ENCODE assay signal across 10 cellular contexts in genomic region chr5:149381986-149382338, GRCh38. TPM values are rescaled to one million over a fixed set of nuclear protein-coding genes. Genes with fewer than 3 reads are reported as not detected.
DNase-seq lines count a peak whose midpoint lies in the region; ATAC-seq, FAIRE-seq and TF ChIP-seq lines count a peak whose summit lies in the region.
"Had no signal": no experiment of that assay in that cellular context is flagged by ENCODE, and none has a peak within 500 bp of the region (broad histone marks: within the 10 kb centered on the region; RNA-seq: fewer than 3 reads in every experiment).

No MANE protein-coding gene starts in this region.

- peak; percentile 96 to 97 (median 97) for TF ChIP-seq CTCF in H1 (IDR thresholded peaks at IDR 0.05; ENCODE audit: control extremely low read depth in 1 of 3, insufficient read depth in 1 of 3, low read depth in 1 of 3, low read length in 3 of 3)

- H3K36me3 ChIP-seq in H1 (ENCODE audit: control insufficient read depth in 2 of 4, insufficient read depth in 4 of 4, low read length in 3 of 4), result no peaks in the 10 kb centered on the region

- peak; percentile 86 for ATAC-seq in HG02885 (IDR thresholded peaks at IDR 0.05; ENCODE audit: poor library complexity, unreplicated experiment)

- POLR2A ChIA-PET in H1 (lab: Charles Lee; ENCODE audit: partially characterized antibody), result interaction anchor here (1.0 to 1.6 kb wide), 6 partner anchors 10 to 53 kb away, joined by 3 to 4 read pairs (median 3); no protein-coding TSS in a partner anchor

- H3K4ac ChIP-seq in H1 (replicated peaks; ENCODE audit: insufficient read length, low read depth, low read length), result no peak overlapping the region

- H3K56ac ChIP-seq in H1 (replicated peaks; ENCODE audit: insufficient read length, low read depth, low read length), result no peak overlapping the region

- DNase-seq in NCI-H2107 treated with DMSO at 0.1 percent for 48 hours (lab: John Stamatoyannopoulos, UW; ENCODE audit: unreplicated experiment) (peak; percentile 25), NCI-H2107 (lab: John Stamatoyannopoulos, UW) (no peak), NCI-H82 (lab: John Stamatoyannopoulos, UW) (peak; percentile 85), H1 (ENCODE audit: low read depth in 1 of 2, low spot score in 2 of 2) (peak; percentile 56 to 96), middle frontal gyrus (ENCODE audit: extremely low spot score, low spot score) (peak; percentile 20)
- DNase-seq in activated CD8-positive, alpha-beta memory T cell treated with anti-CD3 and anti-CD28 coated beads for 4 hours (ENCODE audit: low read depth in 2 of 2), result peak; percentile 50 to 55
- peak; percentile 44 to 62 for DNase-seq in stimulated activated CD8-positive, alpha-beta memory T cell treated with anti-CD3 and anti-CD28 coated beads, Interleukin-4, amount 100 ng/mL, for 1 hour (ENCODE audit: low read depth in 2 of 2, low spot score in 1 of 2)

- no peaks in the 10 kb centered on the region for H3K9me3 ChIP-seq in H1 (ENCODE audit: insufficient read depth in 2 of 2, low read depth in 1 of 2, low read length in 1 of 2)

- no peak for TF ChIP-seq POLR2A in H1 (IDR thresholded peaks at IDR 0.05; ENCODE audit: control extremely low read depth in 1 of 2, low read depth in 2 of 2, low read length in 2 of 2)

- no peak for FAIRE-seq in H1 (lab: Jason Lieb, UNC)
- FAIRE-seq: G401.6 had no signal

- no peak for TF ChIP-seq EP300 in H1 (IDR thresholded peaks at IDR 0.05; ENCODE audit: borderline replicate concordance in 1 of 2, low read depth in 2 of 2, low read length in 2 of 2)

- 53% methylated on average over 16 of the region's 16 CpGs; no CpG with 5 or more reads in 1 of the 2 experiments for WGBS in H1 (ENCODE audit: extremely low coverage in 1 of 2, insufficient coverage in 1 of 2, insufficient read length in 1 of 2, insufficient replicate concordance in 2 of 2, low coverage in 1 of 2, low lambda C conversion rate in 2 of 2, missing lambda C conversion rate in 1 of 2), 2 experiments

- H3K4me1 ChIP-seq in H1 (replicated peaks in 1 of 4; ENCODE audit: control insufficient read depth in 3 of 4, insufficient read depth in 4 of 4, low read length in 3 of 4), result no peaks in the 10 kb centered on the region; a peak in 3 of 7 replicates

- H2BK12ac ChIP-seq in H1 (ENCODE audit: low read depth, low read length), result no peak overlapping the region

- no peaks in the 10 kb centered on the region for H3K79me2 ChIP-seq in H1 (ENCODE audit: control insufficient read depth in 1 of 2, insufficient read depth in 2 of 2, low read length in 2 of 2)

- no peak overlapping the region for H2AK5ac ChIP-seq in H1 (ENCODE audit: low read depth, low read length)

- no peaks in the 10 kb centered on the region for H4K20me1 ChIP-seq in H1 (replicated peaks in 1 of 2; ENCODE audit: control insufficient read depth in 1 of 2, insufficient read depth in 2 of 2, low read length in 2 of 2)

- H3K79me1 ChIP-seq in H1 (ENCODE audit: low read depth, low read length), result no peaks in the 10 kb centered on the region

- no peak overlapping the region for H3K4me2 ChIP-seq in H1 (ENCODE audit: insufficient read depth in 1 of 2, low read depth in 2 of 2, low read length in 2 of 2)

- H3K23ac ChIP-seq in H1 (ENCODE audit: insufficient read length), result no peak overlapping the region

- no peak overlapping the region for H4K5ac ChIP-seq in H1 (ENCODE audit: insufficient read length, low read depth, low read length)

- TF ChIP-seq RAD21 in H1 (IDR thresholded peaks at IDR 0.05 in 1 of 2, conservative IDR thresholded peaks at IDR 0.05 in 1 of 2; ENCODE audit: low read depth in 2 of 2, low read length in 2 of 2), result peak; percentile 87 to 93

- H4K91ac ChIP-seq in H1 (replicated peaks; ENCODE audit: insufficient read length, low read length), result no peak overlapping the region

- 0 out of 2 replicates have a peak overlapping the region, but pooled peaks have one; percentile 81 for H3K18ac ChIP-seq in H1 (ENCODE audit: extremely low read depth, low read length)

- H2BK5ac ChIP-seq in H1 (ENCODE audit: low read depth, low read length), result no peak overlapping the region

- peak overlapping the region; percentile 81; the same call in 1 of the 2 replicates for H2AFZ ChIP-seq in H1 (ENCODE audit: low read length)

- H3K23me2 ChIP-seq in H1 (ENCODE audit: low read depth, low read length), result no peaks in the 10 kb centered on the region

- CTCF ChIA-PET in H1 (lab: Charles Lee; ENCODE audit: partially characterized antibody), result interaction anchor here (0.6 to 46.1 kb wide), 41 partner anchors 8 to 552 kb away, joined by 3 to 1310 read pairs (median 4); partner anchors contain the start of genes GRPEL2 and PCYOX1L

- no peak overlapping the region for H3K4me3 ChIP-seq in H1 (ENCODE audit: extremely low read depth in 1 of 4, insufficient read depth in 2 of 4, low read depth in 3 of 4, low read length in 4 of 4)

- no peak overlapping the region for H2BK120ac ChIP-seq in H1 (replicated peaks; ENCODE audit: low read depth, low read length)

- no peak overlapping the region; the same call in 1 of the 2 replicates for H4K8ac ChIP-seq in H1 (ENCODE audit: extremely low read depth, insufficient read depth, low read length)

- no peak overlapping the region for H2BK15ac ChIP-seq in H1 (ENCODE audit: low read length)

- H3K9ac ChIP-seq in H1 (replicated peaks in 1 of 4; ENCODE audit: extremely low read depth in 1 of 4, low read depth in 3 of 4, low read length in 3 of 4), result no peak overlapping the region

- no peak overlapping the region for H3K14ac ChIP-seq in H1 (ENCODE audit: insufficient read length)

- no peak overlapping the region for H2BK20ac ChIP-seq in H1 (ENCODE audit: low read length)

- no peak overlapping the region for H3K27ac ChIP-seq in H1 (ENCODE audit: low read depth, low read length)

- no peaks in the 10 kb centered on the region for H3K27me3 ChIP-seq in H1 (replicated peaks in 1 of 4; ENCODE audit: control insufficient read depth in 3 of 4, extremely low read depth in 1 of 4, insufficient read depth in 3 of 4, low read length in 3 of 4)

TF ChIP-seq in H1, 55 proteins besides CTCF, POLR2A, EP300 and RAD21 (continues in another document):
- TF ChIP-seq GABPA (IDR thresholded peaks at IDR 0.05; ENCODE audit: borderline replicate concordance, insufficient read depth, low read length) (peak; percentile 55; the same call in 1 of the 2 replicates), CREB1 (IDR thresholded peaks at IDR 0.05) (peak; percentile 10; the same call in 1 of the 2 replicates), CBX5 (IDR thresholded peaks at IDR 0.05; ENCODE audit: low read depth, low read length) (no peak)

RNA-seq across cellular contexts. Expression of gene IL17B, which starts 2.9 kb away (rescaled TPM):
- total RNA-seq in H1 (2021; fragmentation: NEBNext Ultra II Directional; extraction: Animal tissue kit (Norgen Biotek cat#: 25700)), result not detected in 2 replicates
- 0.18 TPM in 1 of 2 replicates, not detected in the other for polyA plus RNA-seq in H1 (2011; rRNA removed)
- polyA plus RNA-seq in H1 (2011; cell fraction: cytosol; rRNA removed), result not detected
- not detected for polyA plus RNA-seq in H1 (2011; cell fraction: nucleus; rRNA removed)
- polyA plus RNA-seq in H1 (2012, experiment 1 of 2), result not detected in 4 replicates
- not detected for polyA plus RNA-seq in H1 (2012, experiment 2 of 2)
- not detected for polyA plus RNA-seq in H1 (2013, experiment 1 of 2)
- polyA plus RNA-seq in H1 (2013, experiment 2 of 2), result not detected
- not detected in 2 replicates for polyA minus RNA-seq in H1 (2011; rRNA and poly(A)+ RNA removed)
- polyA minus RNA-seq in H1 (2011; cell fraction: cytosol; rRNA and poly(A)+ RNA removed), result not detected
- not detected for polyA minus RNA-seq in H1 (2011; cell fraction: nucleus; rRNA and poly(A)+ RNA removed)
- total RNA-seq: temporal lobe had no signal

RNA-seq across cellular contexts. Expression of gene PCYOX1L, which starts 24.1 kb away (rescaled TPM):
- 6.8 and 7.9 TPM in 2 replicates for total RNA-seq in H1 (2021; fragmentation: NEBNext Ultra II Directional; extraction: Animal tissue kit (Norgen Biotek cat#: 25700))
- polyA plus RNA-seq in H1 (2011; rRNA removed), result 17.2 and 19.0 TPM in 2 replicates
- polyA plus RNA-seq in H1 (2011; cell fraction: cytosol; rRNA removed), result 14.6 TPM
- polyA plus RNA-seq in H1 (2011; cell fraction: nucleus; rRNA removed), result 26.8 TPM
- polyA plus RNA-seq in H1 (2012, experiment 1 of 2), result 8.6 to 13.2 TPM (median 10.8 TPM) in 4 replicates
- polyA plus RNA-seq in H1 (2012, experiment 2 of 2), result 5.0 TPM
- polyA plus RNA-seq in H1 (2013, experiment 1 of 2), result 15.8 TPM
- polyA plus RNA-seq in H1 (2013, experiment 2 of 2), result 16.5 TPM
- 13.5 and 14.2 TPM in 2 replicates for polyA minus RNA-seq in H1 (2011; rRNA and poly(A)+ RNA removed)
- polyA minus RNA-seq in H1 (2011; cell fraction: cytosol; rRNA and poly(A)+ RNA removed), result 6.1 TPM
- 10.8 TPM for polyA minus RNA-seq in H1 (2011; cell fraction: nucleus; rRNA and poly(A)+ RNA removed)

RNA-seq across cellular contexts. Expression of gene GRPEL2, which starts 36.7 kb away (rescaled TPM):
- total RNA-seq in H1 (2021; fragmentation: NEBNext Ultra II Directional; extraction: Animal tissue kit (Norgen Biotek cat#: 25700)), result 48.9 and 52.2 TPM in 2 replicates
- polyA plus RNA-seq in H1 (2011; rRNA removed), result 7.4 and 11.2 TPM in 2 replicates
- 17.1 TPM for polyA plus RNA-seq in H1 (2011; cell fraction: cytosol; rRNA removed)
- 12.6 TPM for polyA plus RNA-seq in H1 (2011; cell fraction: nucleus; rRNA removed)
- polyA plus RNA-seq in H1 (2012, experiment 1 of 2), result 13.5 to 18.1 TPM (median 15.5 TPM) in 4 replicates
- 1.7 TPM for polyA plus RNA-seq in H1 (2012, experiment 2 of 2)
- polyA plus RNA-seq in H1 (2013, experiment 1 of 2), result 19.6 TPM
- 19.1 TPM for polyA plus RNA-seq in H1 (2013, experiment 2 of 2)
- polyA minus RNA-seq in H1 (2011; rRNA and poly(A)+ RNA removed), result 38.9 and 44.5 TPM in 2 replicates
- 52.5 TPM for polyA minus RNA-seq in H1 (2011; cell fraction: cytosol; rRNA and poly(A)+ RNA removed)
- 48.6 TPM for polyA minus RNA-seq in H1 (2011; cell fraction: nucleus; rRNA and poly(A)+ RNA removed)
